Comparison of ENCODE assay signal across 20 cellular contexts in genomic region chr4:70737409-70737808, GRCh38. TPM values are rescaled to one million over a fixed set of nuclear protein-coding genes. Genes with fewer than 3 reads are reported as not detected.
DNase-seq lines count a peak whose midpoint lies in the region; ATAC-seq and TF ChIP-seq lines count a peak whose summit lies in the region.
"Had no signal": no experiment of that assay in that cellular context is flagged by ENCODE, and none has a peak within 500 bp of the region (broad histone marks: within the 10 kb centered on the region; RNA-seq: fewer than 3 reads in every experiment).

No MANE protein-coding gene starts in this region.

- peak overlapping the region; percentile 30 for H3K4me3 Mint-ChIP-seq in activated naive CD4-positive, alpha-beta T cell treated with anti-CD3 and anti-CD28 coated beads for 36 hours
- peak overlapping the region; percentile 34 for H3K4me3 Mint-ChIP-seq in activated naive CD8-positive, alpha-beta T cell treated with anti-CD3 and anti-CD28 coated beads for 36 hours

- H3K79me2 ChIP-seq in KMS-11 (ENCODE audit: insufficient read depth, low read depth) (peaks cover 35% of the 10 kb centered on the region; the same call in 1 of the 2 replicates), osteoblast (ENCODE audit: insufficient read depth, low read length) (peaks cover 74% of the 10 kb centered on the region)

- H3K4me2 ChIP-seq in KMS-11, result peak overlapping the region; percentile 95
- no peak overlapping the region for H3K4me2 ChIP-seq in osteoblast (ENCODE audit: insufficient read depth, low read length)

- H3K9ac ChIP-seq in KMS-11, result no peak overlapping the region

- H3K9me3 Mint-ChIP-seq in activated naive CD4-positive, alpha-beta T cell treated with anti-CD3 and anti-CD28 coated beads for 36 hours, result no peaks in the 10 kb centered on the region
- H3K9me3 Mint-ChIP-seq in activated naive CD8-positive, alpha-beta T cell treated with anti-CD3 and anti-CD28 coated beads for 36 hours, result peaks cover 1% of the 10 kb centered on the region

- no peaks in the 10 kb centered on the region for H3K9me3 ChIP-seq in osteoblast (ENCODE audit: low read depth, low read length)
- H3K9me3 ChIP-seq: Caco-2 had no signal

- H3K36me3 Mint-ChIP-seq in activated naive CD4-positive, alpha-beta T cell treated with anti-CD3 and anti-CD28 coated beads for 36 hours (ENCODE audit: low read depth), result no peaks in the 10 kb centered on the region
- no peaks in the 10 kb centered on the region for H3K36me3 Mint-ChIP-seq in activated naive CD8-positive, alpha-beta T cell treated with anti-CD3 and anti-CD28 coated beads for 36 hours

- H3K4me1 ChIP-seq in KMS-11 (ENCODE audit: low read depth, poor library complexity, severe bottlenecking) (peaks cover 66% of the 10 kb centered on the region), osteoblast (ENCODE audit: insufficient read depth, low read length) (peaks cover 43% of the 10 kb centered on the region)
- H3K4me1 ChIP-seq: Caco-2 had no signal

- TF ChIP-seq CTCF in KMS-11 (conservative IDR thresholded peaks at IDR 0.05; ENCODE audit: low read depth, low read length), result no peak
- no peak for TF ChIP-seq CTCF in osteoblast (IDR thresholded peaks at IDR 0.05; ENCODE audit: extremely low read depth, low read depth, low read length)

- CTCF ChIA-PET in activated naive CD4-positive, alpha-beta T cell treated with anti-CD3 and anti-CD28 coated beads for 36 hours (lab: Charles Lee), result interaction anchor here (0.9 to 5.3 kb wide), 10 partner anchors 9 to 85 kb away, joined by 3 to 37 read pairs (median 4); partner anchors contain the start of gene RUFY3

- H4K20me1 ChIP-seq in KMS-11 (ENCODE audit: insufficient read depth), result no peaks in the 10 kb centered on the region; the same call in 1 of the 2 replicates
- peaks cover 13% of the 10 kb centered on the region for H4K20me1 ChIP-seq in osteoblast (ENCODE audit: insufficient read depth, low read length)

- no peaks in the 10 kb centered on the region for H3K36me3 ChIP-seq in KMS-11 (ENCODE audit: insufficient read depth)
- no peaks in the 10 kb centered on the region for H3K36me3 ChIP-seq in osteoblast (ENCODE audit: insufficient read depth, low read length)
- H3K36me3 ChIP-seq: WERI-Rb-1 had no signal

- DNase-seq in activated naive CD4-positive, alpha-beta T cell treated with anti-CD3 and anti-CD28 coated beads for 36 hours, result no peak
- no peak for DNase-seq in activated naive CD4-positive, alpha-beta T cell treated with anti-CD3 and anti-CD28 coated beads, Interleukin-2, amount 50 U/mL, for 16 hours
- DNase-seq in activated naive CD8-positive, alpha-beta T cell treated with anti-CD3 and anti-CD28 coated beads for 36 hours, result no peak
- DNase-seq in osteoblast (ENCODE audit: insufficient read length, low spot score, missing footprints), result no peak
- DNase-seq in RKO (ENCODE audit: low spot score), result no peak
- DNase-seq in NCI-H510A (lab: John Stamatoyannopoulos, UW), result no peak
- DNase-seq: activated effector memory CD4-positive, alpha-beta T cell treated with Interleukin-2 at 50 U/mL for 16 hours; Caco-2; EL; NCI-H1105; NCI-H510A treated with DMSO at 0.1 percent for 48 hours; occipital lobe; retina; stimulated activated CD8-positive, alpha-beta memory T cell treated with anti-CD3 and anti-CD28 coated beads, Interleukin-4, amount 100 ng/mL, for 48 hours; WERI-Rb-1 had no signal

- H2AFZ ChIP-seq in KMS-11 (ENCODE audit: low read depth) (no peak overlapping the region), osteoblast (ENCODE audit: low read length) (no peak overlapping the region)

- H3K4me3 ChIP-seq in KMS-11 (IDR thresholded peaks at IDR 0.05; ENCODE audit: insufficient read depth, low read depth, low read length) (no peak overlapping the region), osteoblast (ENCODE audit: insufficient read depth, low read length) (no peak overlapping the region)
- H3K4me3 ChIP-seq: K562 had no signal

- H3K4me1 Mint-ChIP-seq in activated naive CD4-positive, alpha-beta T cell treated with anti-CD3 and anti-CD28 coated beads for 36 hours (ENCODE audit: low read depth), result peaks cover 41% of the 10 kb centered on the region
- peaks cover 39% of the 10 kb centered on the region for H3K4me1 Mint-ChIP-seq in activated naive CD8-positive, alpha-beta T cell treated with anti-CD3 and anti-CD28 coated beads for 36 hours

- H3K27ac ChIP-seq in KMS-11 (peak overlapping the region; percentile 12; the same call in 1 of the 2 replicates), osteoblast (ENCODE audit: low read depth, low read length) (peak overlapping the region; percentile 25)
- H3K27ac ChIP-seq: WERI-Rb-1 had no signal

- no peak for ATAC-seq in GM21528 (IDR thresholded peaks at IDR 0.05; ENCODE audit: low FRiP score, unreplicated experiment)
- ATAC-seq: K562, left lobe of liver, Right ventricle myocardium inferior had no signal

- no peaks in the 10 kb centered on the region for H3K27me3 Mint-ChIP-seq in activated naive CD4-positive, alpha-beta T cell treated with anti-CD3 and anti-CD28 coated beads for 36 hours (ENCODE audit: low read depth)
- no peaks in the 10 kb centered on the region for H3K27me3 Mint-ChIP-seq in activated naive CD8-positive, alpha-beta T cell treated with anti-CD3 and anti-CD28 coated beads for 36 hours

- H3K27ac Mint-ChIP-seq in activated naive CD4-positive, alpha-beta T cell treated with anti-CD3 and anti-CD28 coated beads for 36 hours, result no peak overlapping the region
- H3K27ac Mint-ChIP-seq in activated naive CD8-positive, alpha-beta T cell treated with anti-CD3 and anti-CD28 coated beads for 36 hours, result peak overlapping the region; percentile 62

- intact Hi-C loops in activated naive CD4-positive, alpha-beta T cell treated with anti-CD3 and anti-CD28 coated beads for 36 hours (cut with micrococcal nuclease), result no loop called here

- H3K27me3 ChIP-seq in KMS-11 (ENCODE audit: insufficient read depth, low read depth), result no peaks in the 10 kb centered on the region
- no peaks in the 10 kb centered on the region for H3K27me3 ChIP-seq in osteoblast (ENCODE audit: insufficient read depth, low read length)

RNA-seq across cellular contexts. Expression of gene RUFY3, which starts 15.6 kb away (rescaled TPM):
- total RNA-seq in activated naive CD4-positive, alpha-beta T cell treated with anti-CD3 and anti-CD28 coated beads for 36 hours, result 10 to 100 TPM; 14.9 to 18.0 TPM
- total RNA-seq in activated naive CD8-positive, alpha-beta T cell treated with anti-CD3 and anti-CD28 coated beads for 36 hours, result 10 to 100 TPM; 10.1 to 11.3 TPM
- 82.5 and 90.2 TPM in 2 replicates for total RNA-seq in osteoblast

RNA-seq across cellular contexts. Expression of gene UTP3, which starts 49.1 kb away (rescaled TPM):
- 10 to 100 TPM; 18.7 to 20.0 TPM for total RNA-seq in activated naive CD4-positive, alpha-beta T cell treated with anti-CD3 and anti-CD28 coated beads for 36 hours
- 10 to 100 TPM; 46.9 to 49.7 TPM for total RNA-seq in activated naive CD8-positive, alpha-beta T cell treated with anti-CD3 and anti-CD28 coated beads for 36 hours
- 14.5 and 15.0 TPM in 2 replicates for total RNA-seq in osteoblast
